In the genomic region with DNA sequence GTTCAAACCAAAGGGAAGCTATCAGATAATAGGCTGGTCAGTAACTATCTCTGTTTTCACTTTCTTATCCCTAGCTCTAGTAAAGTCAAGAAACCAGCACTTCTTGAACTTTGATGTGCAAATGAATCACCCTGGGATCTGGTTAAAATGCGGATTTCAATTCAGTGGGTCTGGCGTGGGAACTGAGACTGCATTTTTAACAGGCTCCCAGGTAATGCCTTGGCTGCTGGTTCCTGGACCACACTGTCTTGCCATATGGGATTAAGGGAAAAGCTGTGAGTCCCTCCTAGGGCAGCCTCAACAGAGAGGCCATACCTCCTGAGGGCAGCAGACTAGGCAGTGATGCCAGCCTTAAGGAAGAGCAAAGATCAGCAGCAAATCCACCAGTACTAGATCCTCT, we compare ENCODE assay signal across 24 cellular contexts. TPM values are rescaled to one million over a fixed set of nuclear protein-coding genes. Genes with fewer than 3 reads are reported as not detected.
DNase-seq lines count a peak whose midpoint lies in the region; ATAC-seq and TF ChIP-seq lines count a peak whose summit lies in the region.
"Had no signal": no experiment of that assay in that cellular context is flagged by ENCODE, and none has a peak within 500 bp of the region (broad histone marks: within the 10 kb centered on the region; RNA-seq: fewer than 3 reads in every experiment).

No MANE protein-coding gene starts in this region.

- CTCF ChIA-PET in WTC11 (lab: Charles Lee): interaction anchor here (0.6 to 2.2 kb wide), 6 partner anchors 8 to 1080 kb away, joined by 3 to 14 read pairs (median 4); no protein-coding TSS in a partner anchor

- H3K27me3 ChIP-seq in iPS-18a (ENCODE audit: control insufficient read depth, insufficient read depth, low read length): peaks cover 8% of the 10 kb centered on the region
- H3K27me3 ChIP-seq in uterus: no peaks in the 10 kb centered on the region
- H3K27me3 ChIP-seq: SJCRH30 had no signal

- H3K9me3 Mint-ChIP-seq in activated naive CD4-positive, alpha-beta T cell treated with anti-CD3 and anti-CD28 coated beads, Interleukin-2, amount 50 U/mL, for 24 hours: no peaks in the 10 kb centered on the region
- peaks cover 0 to 5% of the 10 kb centered on the region in 2 donors for H3K9me3 Mint-ChIP-seq in activated naive CD4-positive, alpha-beta T cell treated with anti-CD3 and anti-CD28 coated beads, Interleukin-2, amount 50 U/mL, for 72 hours
- H3K9me3 Mint-ChIP-seq in WTC11 (peaks cover 13% of the 10 kb centered on the region), type B pancreatic cell (peaks cover 9% of the 10 kb centered on the region)
- H3K9me3 Mint-ChIP-seq: activated CD4-positive, alpha-beta memory T cell treated with anti-CD3 and anti-CD28 coated beads for 36 hours had no signal

- no peak for ATAC-seq in activated naive CD4-positive, alpha-beta T cell treated with anti-CD3 and anti-CD28 coated beads, Interleukin-2, amount 50 U/mL, for 72 hours
- peak; percentile 14 for ATAC-seq in WTC11
- no peak for ATAC-seq in HG03439 (IDR thresholded peaks at IDR 0.05; ENCODE audit: unreplicated experiment)
- ATAC-seq: activated CD4-positive, CD25-positive, alpha-beta regulatory T cell treated with anti-CD3 and anti-CD28 coated beads, Interleukin-2, amount 50 U/mL, for 24 hours had no signal

- H3K27ac ChIP-seq in iPS-18a (ENCODE audit: low read length) (no peak overlapping the region), uterus (no peak overlapping the region)
- H3K27ac ChIP-seq: esophagus squamous epithelium, SJCRH30 had no signal

- POLR2A ChIA-PET in WTC11 (lab: Charles Lee): interaction anchor here (0.6 to 1.3 kb wide), 3 partner anchors 32 to 35 kb away, joined by 3 to 4 read pairs (median 3); no protein-coding TSS in a partner anchor

- TF ChIP-seq POLR2A in uterus (IDR thresholded peaks at IDR 0.05): no peak

- H3K27ac Mint-ChIP-seq in activated naive CD4-positive, alpha-beta T cell treated with anti-CD3 and anti-CD28 coated beads, Interleukin-2, amount 50 U/mL, for 24 hours: peak overlapping the region; percentile 75
- H3K27ac Mint-ChIP-seq in activated naive CD4-positive, alpha-beta T cell treated with anti-CD3 and anti-CD28 coated beads, Interleukin-2, amount 50 U/mL, for 72 hours: no peak overlapping the region
- H3K27ac Mint-ChIP-seq in WTC11 (no peak overlapping the region), type B pancreatic cell (no peak overlapping the region)
- H3K27ac Mint-ChIP-seq: activated CD4-positive, alpha-beta memory T cell treated with anti-CD3 and anti-CD28 coated beads for 36 hours had no signal

- no peak for DNase-seq in activated naive CD4-positive, alpha-beta T cell treated with anti-CD3 and anti-CD28 coated beads, Interleukin-2, amount 50 U/mL, for 72 hours (ENCODE audit: low spot score in 2 of 2)
- DNase-seq in WTC11 (ENCODE audit: low spot score) (no peak), type B pancreatic cell (ENCODE audit: extremely low spot score, unreplicated experiment) (no peak), uterus (no peak), NCI-H82 (lab: John Stamatoyannopoulos, UW) (no peak)
- DNase-seq: activated CD4-positive, alpha-beta memory T cell treated with anti-CD3 and anti-CD28 coated beads for 36 hours; activated CD8-positive, alpha-beta memory T cell treated with anti-CD3 and anti-CD28 coated beads, Interleukin-2, amount 50 U/mL, for 48 hours; AML-193; cortex of kidney; DMS79 treated with DMSO at 0.1 percent for 48 hours; esophagus squamous epithelium; hippocampal formation; KG1; kidney; NCI-H1417 treated with DMSO at 0.1 percent for 48 hours; NCI-H510A; SJCRH30; stimulated activated CD8-positive, alpha-beta memory T cell treated with anti-CD3 and anti-CD28 coated beads, Interleukin-4, amount 100 ng/mL, for 48 hours; trophoblast cell had no signal

- TF ChIP-seq CTCF in WTC11 (IDR thresholded peaks at IDR 0.05) (no peak), type B pancreatic cell (conservative IDR thresholded peaks at IDR 0.05) (no peak), uterus (IDR thresholded peaks at IDR 0.05) (no peak)

- H3K9me3 ChIP-seq in iPS-18a (ENCODE audit: control insufficient read depth, low read depth, low read length) (no peaks in the 10 kb centered on the region), uterus (no peaks in the 10 kb centered on the region)
- H3K9me3 ChIP-seq: esophagus squamous epithelium, SJCRH30 had no signal

- H3K9ac ChIP-seq in iPS-18a (ENCODE audit: low read length): no peak overlapping the region

- H3K4me3 ChIP-seq in iPS-18a (ENCODE audit: low read length): peak overlapping the region; percentile 72
- no peak overlapping the region for H3K4me3 ChIP-seq in uterus
- H3K4me3 ChIP-seq: esophagus squamous epithelium, SJCRH30 had no signal

- H3K4me1 Mint-ChIP-seq in activated naive CD4-positive, alpha-beta T cell treated with anti-CD3 and anti-CD28 coated beads, Interleukin-2, amount 50 U/mL, for 24 hours: peaks cover 67% of the 10 kb centered on the region
- H3K4me1 Mint-ChIP-seq in WTC11 (peaks cover 23% of the 10 kb centered on the region), type B pancreatic cell (ENCODE audit: unreplicated experiment) (peaks cover 17% of the 10 kb centered on the region)

- no peaks in the 10 kb centered on the region for H3K36me3 Mint-ChIP-seq in activated naive CD4-positive, alpha-beta T cell treated with anti-CD3 and anti-CD28 coated beads, Interleukin-2, amount 50 U/mL, for 24 hours
- H3K36me3 Mint-ChIP-seq in activated naive CD4-positive, alpha-beta T cell treated with anti-CD3 and anti-CD28 coated beads, Interleukin-2, amount 50 U/mL, for 72 hours: no peaks in the 10 kb centered on the region
- peaks cover 8% of the 10 kb centered on the region for H3K36me3 Mint-ChIP-seq in WTC11
- peaks cover 6% of the 10 kb centered on the region for H3K36me3 Mint-ChIP-seq in type B pancreatic cell
- H3K36me3 Mint-ChIP-seq: activated CD4-positive, alpha-beta memory T cell treated with anti-CD3 and anti-CD28 coated beads for 36 hours had no signal

- H3K27me3 Mint-ChIP-seq in activated naive CD4-positive, alpha-beta T cell treated with anti-CD3 and anti-CD28 coated beads, Interleukin-2, amount 50 U/mL, for 24 hours: peaks cover 2% of the 10 kb centered on the region
- H3K27me3 Mint-ChIP-seq in WTC11 (ENCODE audit: low read depth) (peaks cover 7% of the 10 kb centered on the region), type B pancreatic cell (peaks cover 57% of the 10 kb centered on the region)

- H3K4me1 ChIP-seq in iPS-18a (ENCODE audit: control insufficient read depth, low read depth, low read length): peaks cover 25% of the 10 kb centered on the region
- no peaks in the 10 kb centered on the region for H3K4me1 ChIP-seq in uterus
- H3K4me1 ChIP-seq: SJCRH30 had no signal

- H3K4me3 Mint-ChIP-seq in activated naive CD4-positive, alpha-beta T cell treated with anti-CD3 and anti-CD28 coated beads, Interleukin-2, amount 50 U/mL, for 24 hours: peak overlapping the region; percentile 77
- H3K4me3 Mint-ChIP-seq in WTC11 (peak overlapping the region; percentile 82), type B pancreatic cell (peak overlapping the region; percentile 80)

- intact Hi-C loops in uterus (cut with DNase I; ENCODE audit: low total_unique reads): no loop called here

- no peaks in the 10 kb centered on the region for H3K36me3 ChIP-seq in iPS-18a (ENCODE audit: control insufficient read depth, low read depth, low read length)
- H3K36me3 ChIP-seq in uterus: no peaks in the 10 kb centered on the region
- H3K36me3 ChIP-seq: esophagus squamous epithelium, SJCRH30 had no signal

TF ChIP-seq in WTC11, 78 proteins besides CTCF, POLR2A, EP300 and RAD21 (continues in another document):
- no peak for TF ChIP-seq NR1H2 (CRISPR knock-in tag; IDR thresholded peaks at IDR 0.05)
- TF ChIP-seq ZNF671 (CRISPR knock-in tag; IDR thresholded peaks at IDR 0.05): no peak
- TF ChIP-seq SOX15 (CRISPR knock-in tag; IDR thresholded peaks at IDR 0.05): no peak
- TF ChIP-seq ATF2 (CRISPR knock-in tag; IDR thresholded peaks at IDR 0.05; ENCODE audit: borderline replicate concordance, low read depth): no peak
- no peak for TF ChIP-seq ZNF396 (CRISPR knock-in tag; IDR thresholded peaks at IDR 0.05; ENCODE audit: borderline replicate concordance)

RNA-seq across cellular contexts. Expression of gene RNF175, which starts 1.7 kb away (rescaled TPM):
- 1 to 10 TPM in 1 of 2 donors, under 1 TPM in 1; 0.91 to 1.1 TPM for total RNA-seq in activated naive CD4-positive, alpha-beta T cell treated with anti-CD3 and anti-CD28 coated beads, Interleukin-2, amount 50 U/mL, for 72 hours
- total RNA-seq in WTC11 (2021): 5.2 to 5.7 TPM (median 5.4 TPM) in 3 replicates
- total RNA-seq in type B pancreatic cell (ENCODE audit: low replicate concordance): 0.38 and 11.3 TPM in 2 replicates
- total RNA-seq in uterus: 1 to 10 TPM in 1 of 4 donors, not detected in 3; 3.9 TPM
- total RNA-seq: activated CD4-positive, alpha-beta memory T cell treated with anti-CD3 and anti-CD28 coated beads for 36 hours; SJCRH30; skeletal muscle tissue had no signal

RNA-seq across cellular contexts. Expression of gene SFRP2, which starts 30.7 kb away (rescaled TPM):
- not detected for total RNA-seq in activated naive CD4-positive, alpha-beta T cell treated with anti-CD3 and anti-CD28 coated beads, Interleukin-2, amount 50 U/mL, for 72 hours
- total RNA-seq in WTC11 (2021) (417 to 505 TPM (median 497 TPM) in 3 replicates), type B pancreatic cell (ENCODE audit: low replicate concordance) (5.9 and 31.9 TPM in 2 replicates), uterus (10 to 100 TPM in 2 of 4 donors, 1 to 10 TPM in 1, under 1 TPM in 1; 0.26 to 71.2 (median 31.1) TPM)
- total RNA-seq: activated CD4-positive, alpha-beta memory T cell treated with anti-CD3 and anti-CD28 coated beads for 36 hours; SJCRH30 had no signal
